ENCODE assay signal across 11 cellular contexts in genomic region chr16:70396209-70396904, GRCh38. TPM values are rescaled to one million over a fixed set of nuclear protein-coding genes. Genes with fewer than 3 reads are reported as not detected.
DNase-seq lines count a peak whose midpoint lies in the region; ATAC-seq and TF ChIP-seq lines count a peak whose summit lies in the region.
"Had no signal": no experiment of that assay in that cellular context is flagged by ENCODE, and none has a peak within 500 bp of the region (broad histone marks: within the 10 kb centered on the region; RNA-seq: fewer than 3 reads in every experiment).

No MANE protein-coding gene starts in this region.

- no peak overlapping the region for H3K4me2 ChIP-seq in neuronal stem cell (ENCODE audit: insufficient read depth, low read length, poor library complexity, severe bottlenecking)

- H2AFZ ChIP-seq in neuronal stem cell (ENCODE audit: low read length), result no peak overlapping the region

- H2BK5ac ChIP-seq in neuronal stem cell (ENCODE audit: low read length), result no peak overlapping the region

- H2BK120ac ChIP-seq in neuronal stem cell (ENCODE audit: low read depth, low read length), result no peak overlapping the region

- H3K14ac ChIP-seq in neuronal stem cell (ENCODE audit: low read length), result no peak overlapping the region

- no peak overlapping the region for H3K9ac ChIP-seq in neuronal stem cell (ENCODE audit: low read depth, low read length, poor library complexity)

- H2BK15ac ChIP-seq in neuronal stem cell (ENCODE audit: low read length), result no peak overlapping the region

- no peaks in the 10 kb centered on the region for H3K9me3 ChIP-seq in cardiac muscle cell (ENCODE audit: low read depth)
- no peaks in the 10 kb centered on the region for H3K9me3 ChIP-seq in right cardiac atrium (ENCODE audit: control insufficient read depth, low read length)
- no peaks in the 10 kb centered on the region for H3K9me3 ChIP-seq in effector memory CD4-positive, alpha-beta T cell (ENCODE audit: control insufficient read depth, low read length)
- H3K9me3 ChIP-seq in neuronal stem cell (replicated peaks in 1 of 2; ENCODE audit: control insufficient read depth in 2 of 2, insufficient read depth in 1 of 2, low read depth in 1 of 2, low read length in 2 of 2), result no peaks in the 10 kb centered on the region
- H3K9me3 ChIP-seq: body of pancreas had no signal

- no peak overlapping the region for H4K8ac ChIP-seq in neuronal stem cell (ENCODE audit: low read depth, low read length)

- no peak overlapping the region for H2AK5ac ChIP-seq in neuronal stem cell (ENCODE audit: low read depth, low read length)

- intact Hi-C loops in right cardiac atrium (cut with DNase I), result loop anchor here in 2 of 4 donors (10.0 kb wide), 1 partner anchor 78 kb away; no protein-coding TSS in a partner anchor
- intact Hi-C loops in head of caudate nucleus (cut with DNase I), result loop anchor here (10.0 kb wide), 1 partner anchor 258 kb away; no protein-coding TSS in a partner anchor

- no peak for ATAC-seq in right cardiac atrium

- DNase-seq in cardiac muscle cell (ENCODE audit: low read depth in 1 of 2, low spot score in 1 of 2) (peak in 1 of 2 donors; percentile 61), right cardiac atrium (no peak), OCI-M1 (lab: John Stamatoyannopoulos, UW) (peak; percentile 86), fibroblast of mammary gland (ENCODE audit: low read depth) (peak; percentile 36), NOMO-1 treated with dmso at 0.1 percent for 144 hours (lab: John Stamatoyannopoulos, UW; ENCODE audit: unreplicated experiment) (no peak), head of caudate nucleus (no peak), neuronal stem cell (ENCODE audit: low spot score) (no peak)
- no peak for DNase-seq in effector memory CD4-positive, alpha-beta T cell
- DNase-seq: activated T-cell treated with anti-CD3 and anti-CD28 coated beads for 4 hours, body of pancreas, NCI-H774 had no signal

- no peak overlapping the region for H3K18ac ChIP-seq in neuronal stem cell (ENCODE audit: low read length)

- H3K27ac ChIP-seq in cardiac muscle cell, result peak overlapping the region; percentile 27
- no peak overlapping the region for H3K27ac ChIP-seq in right cardiac atrium (ENCODE audit: low read length)
- no peak overlapping the region for H3K27ac ChIP-seq in effector memory CD4-positive, alpha-beta T cell (ENCODE audit: insufficient read depth, low read length, poor library complexity, severe bottlenecking)
- no peak overlapping the region for H3K27ac ChIP-seq in neuronal stem cell (replicated peaks; ENCODE audit: low read length)
- H3K27ac ChIP-seq: body of pancreas had no signal

- H3K4ac ChIP-seq in neuronal stem cell (ENCODE audit: low read length), result no peak overlapping the region

- peaks cover 13% of the 10 kb centered on the region for H3K36me3 ChIP-seq in cardiac muscle cell
- H3K36me3 ChIP-seq in effector memory CD4-positive, alpha-beta T cell (ENCODE audit: control insufficient read depth, insufficient read depth, low read length), result peaks cover 15% of the 10 kb centered on the region
- peaks cover 17 to 90% of the 10 kb centered on the region in 2 donors for H3K36me3 ChIP-seq in neuronal stem cell (replicated peaks in 1 of 2; ENCODE audit: control insufficient read depth in 2 of 2, insufficient read depth in 2 of 2, low read length in 2 of 2)

- H3K79me1 ChIP-seq in neuronal stem cell (ENCODE audit: low read depth, low read length), result peaks cover 5% of the 10 kb centered on the region

- H3K4me3 ChIP-seq in cardiac muscle cell, result no peak overlapping the region
- no peak overlapping the region for H3K4me3 ChIP-seq in right cardiac atrium (ENCODE audit: low read length)
- H3K4me3 ChIP-seq in fibroblast of mammary gland (ENCODE audit: control insufficient read depth, low read depth, low read length), result no peak overlapping the region
- no peak overlapping the region for H3K4me3 ChIP-seq in effector memory CD4-positive, alpha-beta T cell (ENCODE audit: insufficient read depth, low read depth, low read length, poor library complexity, severe bottlenecking)
- no peak overlapping the region for H3K4me3 ChIP-seq in neuronal stem cell (ENCODE audit: low read length in 2 of 2)
- H3K4me3 ChIP-seq: body of pancreas had no signal

- no peak overlapping the region for H3K23ac ChIP-seq in neuronal stem cell (ENCODE audit: low read depth, low read length, poor library complexity)

- H2BK12ac ChIP-seq in neuronal stem cell (ENCODE audit: low read length), result no peak overlapping the region

- peaks cover 8% of the 10 kb centered on the region for H3K4me1 ChIP-seq in cardiac muscle cell (ENCODE audit: low read depth)
- peaks cover 10% of the 10 kb centered on the region for H3K4me1 ChIP-seq in right cardiac atrium (ENCODE audit: control insufficient read depth, insufficient read depth, low read length)
- no peaks in the 10 kb centered on the region for H3K4me1 ChIP-seq in effector memory CD4-positive, alpha-beta T cell (ENCODE audit: control insufficient read depth, insufficient read depth, low read length, poor library complexity, severe bottlenecking)
- peaks cover 0 to 3% of the 10 kb centered on the region in 2 donors for H3K4me1 ChIP-seq in neuronal stem cell (ENCODE audit: control insufficient read depth in 2 of 2, insufficient read depth in 1 of 2, low read depth in 1 of 2, low read length in 2 of 2)
- H3K4me1 ChIP-seq: body of pancreas had no signal

- TF ChIP-seq CTCF in cardiac muscle cell (IDR thresholded peaks at IDR 0.05; ENCODE audit: low read depth, low read length) (no peak), fibroblast of mammary gland (conservative IDR thresholded peaks at IDR 0.05; ENCODE audit: control insufficient read depth, insufficient read depth, low read depth, low read length) (no peak)

- H3K27me3 ChIP-seq in cardiac muscle cell (no peaks in the 10 kb centered on the region), right cardiac atrium (ENCODE audit: control insufficient read depth, insufficient read depth) (no peaks in the 10 kb centered on the region), neuronal stem cell (ENCODE audit: control insufficient read depth in 3 of 3, insufficient read depth in 3 of 3, low read depth in 1 of 3, low read length in 3 of 3) (no peaks in the 10 kb centered on the region)
- no peaks in the 10 kb centered on the region for H3K27me3 ChIP-seq in effector memory CD4-positive, alpha-beta T cell (replicated peaks; ENCODE audit: control insufficient read depth, insufficient read depth, low read length, poor library complexity, severe bottlenecking)
- H3K27me3 ChIP-seq: body of pancreas had no signal

- 65% methylated on average over 7 of the region's 7 CpGs for WGBS in right cardiac atrium
- WGBS in neuronal stem cell (ENCODE audit: extremely low coverage in 2 of 2, insufficient read length in 2 of 2, insufficient replicate concordance in 1 of 2), 2 donors, result no CpG with 5 or more reads among the region's 7 CpGs

- no peak overlapping the region for H4K91ac ChIP-seq in neuronal stem cell (ENCODE audit: low read depth, low read length, poor library complexity)

RNA-seq across cellular contexts. Expression of gene ST3GAL2, which starts 42.5 kb away (rescaled TPM):
- total RNA-seq in cardiac muscle cell, result 87.3 and 115 TPM in 2 replicates
- polyA plus RNA-seq in cardiac muscle cell, result 46.1 and 50.9 TPM in 2 replicates
- total RNA-seq in right cardiac atrium, result 10 to 100 TPM; 15.4 to 21.3 (median 19.9) TPM
- 13.3 TPM for polyA plus RNA-seq in right cardiac atrium
- 21.9 TPM for polyA plus RNA-seq in neuronal stem cell (2013, experiment 1 of 2)
- 23.3 TPM for polyA plus RNA-seq in neuronal stem cell (2013, experiment 2 of 2)

RNA-seq across cellular contexts. Expression of gene DDX19A, which starts 49.7 kb away (rescaled TPM):
- total RNA-seq in cardiac muscle cell, result 67.5 and 69.8 TPM in 2 replicates
- 54.3 and 63.6 TPM in 2 replicates for polyA plus RNA-seq in cardiac muscle cell
- total RNA-seq in right cardiac atrium, result 10 to 100 TPM; 23.0 to 26.2 (median 24.2) TPM
- 18.4 TPM for polyA plus RNA-seq in right cardiac atrium
- polyA plus RNA-seq in neuronal stem cell (2013, experiment 1 of 2), result 27.4 TPM
- 28.7 TPM for polyA plus RNA-seq in neuronal stem cell (2013, experiment 2 of 2)

RNA-seq across cellular contexts. Expression of gene FCSK, which starts 58.0 kb away (rescaled TPM):
- total RNA-seq in cardiac muscle cell (13.8 and 22.5 TPM in 2 replicates), right cardiac atrium (10 to 100 TPM; 10.4 to 12.3 (median 11.7) TPM)
- polyA plus RNA-seq in cardiac muscle cell (10.2 and 12.0 TPM in 2 replicates), right cardiac atrium (8.3 TPM)
- 2.1 TPM for polyA plus RNA-seq in neuronal stem cell (2013, experiment 1 of 2)
- polyA plus RNA-seq in neuronal stem cell (2013, experiment 2 of 2), result 2.4 TPM

Comparison
In these comparisons a context has a peak if more than half of its experiments do, and no peak if none do; other contexts are left out.
1. DNase-seq: peak in OCI-M1 (single experiment) and fibroblast of mammary gland (single experiment); none in right cardiac atrium (0 of 3), NOMO-1 treated with dmso at 0.1 percent for 144 hours (single experiment), effector memory CD4-positive, alpha-beta T cell (0 of 3), head of caudate nucleus (0 of 42) and neuronal stem cell (single experiment).